22 cellular contexts compared by ENCODE assay signal in genomic region chr12:109239179-109239578, GRCh38.
DNase-seq lines count a peak whose midpoint lies in the region; ATAC-seq lines count a peak whose summit lies in the region.
"Had no signal": no experiment of that assay in that cellular context is flagged by ENCODE, and none has a peak within 500 bp of the region (broad histone marks: within the 10 kb centered on the region; RNA-seq: fewer than 3 reads in every experiment).

No MANE protein-coding gene starts in this region.

- H3K9me3 Mint-ChIP-seq in activated CD4-positive, alpha-beta memory T cell treated with anti-CD3 and anti-CD28 coated beads for 36 hours, result no peaks in the 10 kb centered on the region
- H3K9me3 Mint-ChIP-seq in activated CD4-positive, alpha-beta memory T cell treated with anti-CD3 and anti-CD28 coated beads, Interleukin-2, amount 10 ng/mL, durations not matched to agents 7 days and 5 days, result no peaks in the 10 kb centered on the region
- H3K9me3 Mint-ChIP-seq in T-helper 2 cell treated with Interferon-gamma antibody and Interleukin-4, amounts not matched to agents 5 μg/mL and 100 μg/mL, for 36 hours, result no peaks in the 10 kb centered on the region
- H3K9me3 Mint-ChIP-seq in stimulated activated naive CD8-positive, alpha-beta T cell treated with anti-CD3 and anti-CD28 coated beads, Interleukin-15, Interleukin-2, amounts not matched to agents 100 ng/mL and 50 ng/mL, for 24 hours, result no peaks in the 10 kb centered on the region
- no peaks in the 10 kb centered on the region for H3K9me3 Mint-ChIP-seq in natural killer cell treated with Interleukin-12 subunit alpha and Interleukin-12 subunit beta and Interleukin-15 and Interleukin-18, amount 100 ng/mL, for 72 hours
- H3K9me3 Mint-ChIP-seq: CD4-positive, CD25-positive, alpha-beta regulatory T cell had no signal

- CTCF ChIA-PET in activated CD4-positive, alpha-beta memory T cell treated with anti-CD3 and anti-CD28 coated beads for 36 hours (lab: Charles Lee), result interaction anchor here (1.1 kb wide), 1 partner anchor 25 kb away, joined by 3 read pairs; no protein-coding TSS in a partner anchor
- CTCF ChIA-PET in activated CD4-positive, alpha-beta memory T cell treated with anti-CD3 and anti-CD28 coated beads, Interleukin-2, amount 10 ng/mL, durations not matched to agents 7 days and 5 days (lab: Charles Lee), result no interaction called here

- H3K4me3 Mint-ChIP-seq in activated CD4-positive, alpha-beta memory T cell treated with anti-CD3 and anti-CD28 coated beads for 36 hours, result no peak overlapping the region
- no peak overlapping the region for H3K4me3 Mint-ChIP-seq in activated CD4-positive, alpha-beta memory T cell treated with anti-CD3 and anti-CD28 coated beads, Interleukin-2, amount 10 ng/mL, durations not matched to agents 7 days and 5 days
- no peak overlapping the region for H3K4me3 Mint-ChIP-seq in T-helper 2 cell treated with Interferon-gamma antibody and Interleukin-4, amounts not matched to agents 5 μg/mL and 100 μg/mL, for 36 hours
- no peak overlapping the region for H3K4me3 Mint-ChIP-seq in stimulated activated naive CD8-positive, alpha-beta T cell treated with anti-CD3 and anti-CD28 coated beads, Interleukin-15, Interleukin-2, amounts not matched to agents 100 ng/mL and 50 ng/mL, for 24 hours
- H3K4me3 Mint-ChIP-seq in natural killer cell treated with Interleukin-12 subunit alpha and Interleukin-12 subunit beta and Interleukin-15 and Interleukin-18, amount 100 ng/mL, for 72 hours, result no peak overlapping the region

- no peaks in the 10 kb centered on the region for H3K27me3 Mint-ChIP-seq in activated CD4-positive, alpha-beta memory T cell treated with anti-CD3 and anti-CD28 coated beads for 36 hours
- H3K27me3 Mint-ChIP-seq in activated CD4-positive, alpha-beta memory T cell treated with anti-CD3 and anti-CD28 coated beads, Interleukin-2, amount 10 ng/mL, durations not matched to agents 7 days and 5 days, result no peaks in the 10 kb centered on the region
- no peaks in the 10 kb centered on the region for H3K27me3 Mint-ChIP-seq in T-helper 2 cell treated with Interferon-gamma antibody and Interleukin-4, amounts not matched to agents 5 μg/mL and 100 μg/mL, for 36 hours (ENCODE audit: low read depth)
- H3K27me3 Mint-ChIP-seq in stimulated activated naive CD8-positive, alpha-beta T cell treated with anti-CD3 and anti-CD28 coated beads, Interleukin-15, Interleukin-2, amounts not matched to agents 100 ng/mL and 50 ng/mL, for 24 hours, result no peaks in the 10 kb centered on the region
- H3K27me3 Mint-ChIP-seq in natural killer cell treated with Interleukin-12 subunit alpha and Interleukin-12 subunit beta and Interleukin-15 and Interleukin-18, amount 100 ng/mL, for 72 hours, result no peaks in the 10 kb centered on the region
- H3K27me3 Mint-ChIP-seq: CD4-positive, CD25-positive, alpha-beta regulatory T cell had no signal

- intact Hi-C loops in activated CD4-positive, alpha-beta memory T cell treated with anti-CD3 and anti-CD28 coated beads for 36 hours (cut with micrococcal nuclease), result no loop called here

- peaks cover 4% of the 10 kb centered on the region for H3K4me1 Mint-ChIP-seq in activated CD4-positive, alpha-beta memory T cell treated with anti-CD3 and anti-CD28 coated beads for 36 hours (ENCODE audit: low read depth)
- no peaks in the 10 kb centered on the region for H3K4me1 Mint-ChIP-seq in activated CD4-positive, alpha-beta memory T cell treated with anti-CD3 and anti-CD28 coated beads, Interleukin-2, amount 10 ng/mL, durations not matched to agents 7 days and 5 days
- H3K4me1 Mint-ChIP-seq in T-helper 2 cell treated with Interferon-gamma antibody and Interleukin-4, amounts not matched to agents 5 μg/mL and 100 μg/mL, for 36 hours (ENCODE audit: low read depth), result peaks cover 2% of the 10 kb centered on the region
- H3K4me1 Mint-ChIP-seq in stimulated activated naive CD8-positive, alpha-beta T cell treated with anti-CD3 and anti-CD28 coated beads, Interleukin-15, Interleukin-2, amounts not matched to agents 100 ng/mL and 50 ng/mL, for 24 hours (ENCODE audit: low read depth), result peaks cover 5% of the 10 kb centered on the region
- H3K4me1 Mint-ChIP-seq in natural killer cell treated with Interleukin-12 subunit alpha and Interleukin-12 subunit beta and Interleukin-15 and Interleukin-18, amount 100 ng/mL, for 72 hours (ENCODE audit: low read depth in 2 of 2), result no peaks in the 10 kb centered on the region
- H3K4me1 Mint-ChIP-seq: CD4-positive, CD25-positive, alpha-beta regulatory T cell had no signal

- no peak overlapping the region for H3K27ac Mint-ChIP-seq in activated CD4-positive, alpha-beta memory T cell treated with anti-CD3 and anti-CD28 coated beads for 36 hours
- H3K27ac Mint-ChIP-seq in activated CD4-positive, alpha-beta memory T cell treated with anti-CD3 and anti-CD28 coated beads, Interleukin-2, amount 10 ng/mL, durations not matched to agents 7 days and 5 days, result no peak overlapping the region
- no peak overlapping the region for H3K27ac Mint-ChIP-seq in T-helper 2 cell treated with Interferon-gamma antibody and Interleukin-4, amounts not matched to agents 5 μg/mL and 100 μg/mL, for 36 hours
- H3K27ac Mint-ChIP-seq in stimulated activated naive CD8-positive, alpha-beta T cell treated with anti-CD3 and anti-CD28 coated beads, Interleukin-15, Interleukin-2, amounts not matched to agents 100 ng/mL and 50 ng/mL, for 24 hours, result peak overlapping the region; percentile 65
- no peak overlapping the region for H3K27ac Mint-ChIP-seq in natural killer cell treated with Interleukin-12 subunit alpha and Interleukin-12 subunit beta and Interleukin-15 and Interleukin-18, amount 100 ng/mL, for 72 hours

- peak; percentile 11 for DNase-seq in activated CD4-positive, alpha-beta memory T cell treated with anti-CD3 and anti-CD28 coated beads for 36 hours
- no peak for DNase-seq in activated CD4-positive, alpha-beta memory T cell treated with anti-CD3 and anti-CD28 coated beads, Interleukin-2, amount 10 ng/mL, durations not matched to agents 7 days and 5 days
- peak; percentile 23 for DNase-seq in T-helper 2 cell treated with Interferon-gamma antibody and Interleukin-4, amounts not matched to agents 5 μg/mL and 100 μg/mL, for 36 hours (ENCODE audit: low spot score)
- DNase-seq in glomerular visceral epithelial cell (ENCODE audit: extremely low spot score) (peak; percentile 36), NCI-H1092 treated with DMSO at 0.1 percent for 48 hours (lab: John Stamatoyannopoulos, UW) (no peak), DMS53 treated with DMSO at 0.1 percent for 48 hours (lab: John Stamatoyannopoulos, UW; ENCODE audit: unreplicated experiment) (no peak)
- no peak for DNase-seq in natural killer cell treated with Interleukin-12 subunit alpha and Interleukin-12 subunit beta and Interleukin-15 and Interleukin-18, amount 100 ng/mL, for 72 hours (ENCODE audit: low spot score)
- DNase-seq: BE2C; Caco-2; CD4-positive, CD25-positive, alpha-beta regulatory T cell; DMS79; KG1; MV-4-11; NCI-H1417; NCI-H187; NCI-H2107; NCI-H2227 treated with DMSO at 0.1 percent for 48 hours; NCI-H510A treated with DMSO at 0.1 percent for 48 hours; NCI-H774; OCI-M1; SHP77 treated with DMSO at 0.1 percent for 48 hours had no signal

- no peak for ATAC-seq in natural killer cell treated with Interleukin-12 subunit alpha and Interleukin-12 subunit beta and Interleukin-15 and Interleukin-18, amount 100 ng/mL, for 72 hours

- peaks cover 20% of the 10 kb centered on the region for H3K36me3 Mint-ChIP-seq in activated CD4-positive, alpha-beta memory T cell treated with anti-CD3 and anti-CD28 coated beads for 36 hours
- peaks cover 13% of the 10 kb centered on the region for H3K36me3 Mint-ChIP-seq in activated CD4-positive, alpha-beta memory T cell treated with anti-CD3 and anti-CD28 coated beads, Interleukin-2, amount 10 ng/mL, durations not matched to agents 7 days and 5 days (ENCODE audit: low read depth)
- peaks cover 14% of the 10 kb centered on the region for H3K36me3 Mint-ChIP-seq in T-helper 2 cell treated with Interferon-gamma antibody and Interleukin-4, amounts not matched to agents 5 μg/mL and 100 μg/mL, for 36 hours (ENCODE audit: low read depth)
- H3K36me3 Mint-ChIP-seq in stimulated activated naive CD8-positive, alpha-beta T cell treated with anti-CD3 and anti-CD28 coated beads, Interleukin-15, Interleukin-2, amounts not matched to agents 100 ng/mL and 50 ng/mL, for 24 hours (ENCODE audit: low read depth), result peaks cover 15% of the 10 kb centered on the region
- no peaks in the 10 kb centered on the region for H3K36me3 Mint-ChIP-seq in natural killer cell treated with Interleukin-12 subunit alpha and Interleukin-12 subunit beta and Interleukin-15 and Interleukin-18, amount 100 ng/mL, for 72 hours

- POLR2A ChIA-PET in activated CD4-positive, alpha-beta memory T cell treated with anti-CD3 and anti-CD28 coated beads for 36 hours (lab: Charles Lee), result no interaction called here
- POLR2A ChIA-PET in activated CD4-positive, alpha-beta memory T cell treated with anti-CD3 and anti-CD28 coated beads, Interleukin-2, amount 10 ng/mL, durations not matched to agents 7 days and 5 days (lab: Charles Lee), result no interaction called here

Comparison
In these comparisons a context has a peak if more than half of its experiments do, and no peak if none do; other contexts are left out.
1. DNase-seq: peak in activated CD4-positive, alpha-beta memory T cell treated with anti-CD3 and anti-CD28 coated beads for 36 hours (single experiment), T-helper 2 cell treated with Interferon-gamma antibody and Interleukin-4, amounts not matched to agents 5 μg/mL and 100 μg/mL, for 36 hours (single experiment) and glomerular visceral epithelial cell (single experiment); none in activated CD4-positive, alpha-beta memory T cell treated with anti-CD3 and anti-CD28 coated beads, Interleukin-2, amount 10 ng/mL, durations not matched to agents 7 days and 5 days (single experiment), NCI-H1092 treated with DMSO at 0.1 percent for 48 hours (single experiment), natural killer cell treated with Interleukin-12 subunit alpha and Interleukin-12 subunit beta and Interleukin-15 and Interleukin-18, amount 100 ng/mL, for 72 hours (single experiment) and DMS53 treated with DMSO at 0.1 percent for 48 hours (single experiment).